Comparison of ENCODE assay signal across 15 cellular contexts in the genomic region with DNA sequence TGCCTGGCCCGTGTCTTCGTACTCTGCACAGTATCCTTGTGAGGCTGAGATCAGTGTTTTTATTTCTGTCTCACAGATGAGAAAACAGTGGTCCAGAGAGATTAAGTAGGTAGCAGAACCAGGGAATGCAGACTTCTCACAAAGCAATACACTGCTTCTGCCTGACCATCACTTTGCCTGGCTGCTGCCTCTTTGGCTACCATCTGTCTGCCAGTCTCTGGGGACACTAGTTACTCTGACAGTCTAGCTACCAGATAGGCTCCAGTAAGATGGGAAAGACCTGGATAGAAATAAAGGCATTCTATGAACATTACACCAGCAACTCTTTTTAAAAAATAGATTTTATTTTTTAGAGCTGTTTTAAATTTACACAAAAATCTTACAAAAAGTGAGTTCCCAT.
A peak's percentile ranks its signal among the peaks of the same experiment; 100 is the strongest.
DNase-seq lines count a peak whose midpoint lies in the region; TF ChIP-seq lines count a peak whose summit lies in the region.
"Had no signal": no experiment of that assay in that cellular context is flagged by ENCODE, and none has a peak within 500 bp of the region (broad histone marks: within the 10 kb centered on the region; RNA-seq: fewer than 3 reads in every experiment).

No MANE protein-coding gene starts in this region.

- no peak overlapping the region for H3K27ac Mint-ChIP-seq in type B pancreatic cell
- H3K27ac Mint-ChIP-seq: CD4-positive, alpha-beta T cell had no signal

- CTCF ChIA-PET in GM10248 (lab: Yijun Ruan, JAX) = no interaction called here

- peak; percentile 13 for DNase-seq in NCI-H82 (lab: John Stamatoyannopoulos, UW)
- DNase-seq in NCI-H82 treated with DMSO at 0.1 percent for 48 hours (lab: John Stamatoyannopoulos, UW; ENCODE audit: unreplicated experiment) = no peak
- peak; percentile 22 to 83 for DNase-seq in NCI-H446 (lab: John Stamatoyannopoulos, UW)
- peak; percentile 81 for DNase-seq in cerebellum (ENCODE audit: low spot score)
- peak; percentile 16 for DNase-seq in type B pancreatic cell (ENCODE audit: extremely low spot score, unreplicated experiment)
- no peak for DNase-seq in activated CD4-positive, alpha-beta T cell treated with anti-CD3 and anti-CD28 coated beads for 48 hours
- DNase-seq in GM10248 (ENCODE audit: extremely low spot score) = no peak
- no peak for DNase-seq in Kasumi-1 (lab: John Stamatoyannopoulos, UW)
- DNase-seq: 8988T; ACHN; Calu3; CD4-positive, alpha-beta T cell; DND-41; GF-D8; GM23248 had no signal

- no peak overlapping the region for H3K4me3 Mint-ChIP-seq in type B pancreatic cell
- H3K4me3 Mint-ChIP-seq: CD4-positive, alpha-beta T cell had no signal

- H3K9me3 Mint-ChIP-seq in type B pancreatic cell = no peaks in the 10 kb centered on the region
- H3K9me3 Mint-ChIP-seq: CD4-positive, alpha-beta T cell had no signal

- no peaks in the 10 kb centered on the region for H3K36me3 Mint-ChIP-seq in type B pancreatic cell

- TF ChIP-seq CTCF in type B pancreatic cell (conservative IDR thresholded peaks at IDR 0.05) (no peak), GM10248 (IDR thresholded peaks at IDR 0.05; ENCODE audit: control extremely low read depth, extremely low read depth, low read depth, missing control alignments) (no peak)

- H3K27me3 Mint-ChIP-seq in type B pancreatic cell = peaks cover 35% of the 10 kb centered on the region

- no peaks in the 10 kb centered on the region for H3K4me1 Mint-ChIP-seq in type B pancreatic cell (ENCODE audit: unreplicated experiment)

- POLR2A ChIA-PET in GM10248 (lab: Yijun Ruan, JAX) = no interaction called here

Comparison
In these comparisons a context has a peak if more than half of its experiments do, and no peak if none do; other contexts are left out.
1. DNase-seq: peak in NCI-H82 (single experiment), NCI-H446 (2 of 2), cerebellum (single experiment) and type B pancreatic cell (single experiment); none in NCI-H82 treated with DMSO at 0.1 percent for 48 hours (single experiment), activated CD4-positive, alpha-beta T cell treated with anti-CD3 and anti-CD28 coated beads for 48 hours (single experiment), GM10248 (single experiment) and Kasumi-1 (0 of 2).